23 cellular contexts compared by ENCODE assay signal in genomic region chr6:166591961-166592520, GRCh38. TPM values are rescaled to one million over a fixed set of nuclear protein-coding genes. Genes with fewer than 3 reads are reported as not detected.
A peak's percentile ranks its signal among the peaks of the same experiment; 100 is the strongest.
DNase-seq lines count a peak whose midpoint lies in the region; ATAC-seq and TF ChIP-seq lines count a peak whose summit lies in the region.
"Had no signal": no experiment of that assay in that cellular context is flagged by ENCODE, and none has a peak within 500 bp of the region (broad histone marks: within the 10 kb centered on the region; RNA-seq: fewer than 3 reads in every experiment).

No MANE protein-coding gene starts in this region.

- peaks cover 59 to 61% of the 10 kb centered on the region in 2 experiments for H3K4me1 ChIP-seq in SK-N-SH (ENCODE audit: control insufficient read depth in 1 of 2, insufficient read depth in 2 of 2, low read depth in 1 of 2, low read length in 1 of 2)
- peaks cover 40% of the 10 kb centered on the region for H3K4me1 ChIP-seq in psoas muscle
- H3K4me1 ChIP-seq in upper lobe of left lung = peaks cover 38 to 48% (median 40%) of the 10 kb centered on the region in 4 donors

- intact Hi-C loops in psoas muscle (cut with DNase I) = no loop called here

- H3K27me3 ChIP-seq in SK-N-SH (ENCODE audit: insufficient read depth) = no peaks in the 10 kb centered on the region
- H3K27me3 ChIP-seq in psoas muscle (ENCODE audit: insufficient read depth in 3 of 3, low read length in 2 of 3) = no peaks in the 10 kb centered on the region
- no peaks in the 10 kb centered on the region for H3K27me3 ChIP-seq in upper lobe of left lung
- H3K27me3 ChIP-seq: BE2C had no signal

- H2AFZ ChIP-seq in SK-N-SH (ENCODE audit: low read depth) = no peak overlapping the region

- POLR2A ChIA-PET in SK-N-SH (lab: Yijun Ruan, JAX) = no interaction called here
- POLR2A ChIA-PET in RWPE1 (lab: Yijun Ruan, JAX; ENCODE audit: low non-redundant PET) = no interaction called here

- H3K4me1 Mint-ChIP-seq in endothelial cell (ENCODE audit: unreplicated experiment) = peaks cover 68% of the 10 kb centered on the region
- peaks cover 34 to 46% of the 10 kb centered on the region in 2 donors for H3K4me1 Mint-ChIP-seq in stimulated activated naive B cell treated with anti-CD40 and anti-IgM and Interleukin-4, amounts not matched to agents 10 μg/mL and 1 μg/mL and 100 μg/mL, for 72 hours

- 96% methylated on average over 7 of the region's 7 CpGs for WGBS in SK-N-SH (ENCODE audit: low lambda C conversion rate)
- WGBS in psoas muscle, 3 donors = 84 to 86% (median 85%) methylated on average over 7 of the region's 7 CpGs
- 85 to 87% methylated on average over 7 of the region's 7 CpGs for WGBS in upper lobe of left lung, 2 donors

- H3K79me2 ChIP-seq in SK-N-SH (ENCODE audit: insufficient read depth) = peaks cover 80% of the 10 kb centered on the region

- H3K9me3 Mint-ChIP-seq in endothelial cell (ENCODE audit: unreplicated experiment) = no peaks in the 10 kb centered on the region
- peaks cover 0 to 3% of the 10 kb centered on the region in 2 donors for H3K9me3 Mint-ChIP-seq in stimulated activated naive B cell treated with anti-CD40 and anti-IgM and Interleukin-4, amounts not matched to agents 10 μg/mL and 1 μg/mL and 100 μg/mL, for 72 hours
- H3K9me3 Mint-ChIP-seq: CD14-positive monocyte had no signal

- peak overlapping the region in 1 of 2 experiments; percentile 100; a peak in 3 of 4 replicates for H3K27ac ChIP-seq in SK-N-SH (ENCODE audit: low read depth in 2 of 2, low read length in 1 of 2)
- H3K27ac ChIP-seq in RWPE1 = peak overlapping the region; percentile 12; the same call in 1 of the 2 replicates
- no peak overlapping the region for H3K27ac ChIP-seq in psoas muscle
- H3K27ac ChIP-seq in upper lobe of left lung = no peak overlapping the region
- H3K27ac ChIP-seq: 22Rv1 had no signal

- peak overlapping the region; percentile 25 for H3K27ac Mint-ChIP-seq in endothelial cell (ENCODE audit: unreplicated experiment)
- H3K27ac Mint-ChIP-seq in stimulated activated naive B cell treated with anti-CD40 and anti-IgM and Interleukin-4, amounts not matched to agents 10 μg/mL and 1 μg/mL and 100 μg/mL, for 72 hours = no peak overlapping the region

- TF ChIP-seq RAD21 in SK-N-SH (IDR thresholded peaks at IDR 0.05; ENCODE audit: low read length) = no peak

- H3K4me3 Mint-ChIP-seq in endothelial cell (ENCODE audit: unreplicated experiment) = no peak overlapping the region
- H3K4me3 Mint-ChIP-seq in stimulated activated naive B cell treated with anti-CD40 and anti-IgM and Interleukin-4, amounts not matched to agents 10 μg/mL and 1 μg/mL and 100 μg/mL, for 72 hours = no peak overlapping the region
- H3K4me3 Mint-ChIP-seq: CD14-positive monocyte had no signal

- peaks cover 0 to 5% of the 10 kb centered on the region in 2 experiments for H3K36me3 ChIP-seq in SK-N-SH (replicated peaks in 1 of 2; ENCODE audit: control insufficient read depth in 1 of 2, insufficient read depth in 2 of 2, low read length in 1 of 2)
- peaks cover 0 to 5% of the 10 kb centered on the region in 2 donors for H3K36me3 ChIP-seq in psoas muscle (ENCODE audit: insufficient read depth in 1 of 2, low read depth in 1 of 2)
- no peaks in the 10 kb centered on the region for H3K36me3 ChIP-seq in upper lobe of left lung
- H3K36me3 ChIP-seq: BE2C had no signal

- no peaks in the 10 kb centered on the region for H4K20me1 ChIP-seq in SK-N-SH (ENCODE audit: insufficient read depth)

- TF ChIP-seq EP300 in SK-N-SH (IDR thresholded peaks at IDR 0.05; ENCODE audit: borderline replicate concordance in 1 of 2, low read depth in 1 of 2, low read length in 1 of 2) (no peak), upper lobe of left lung (IDR thresholded peaks at IDR 0.05) (no peak)

- TF ChIP-seq CTCF in SK-N-SH (IDR thresholded peaks at IDR 0.05) (no peak), RWPE1 (conservative IDR thresholded peaks at IDR 0.05; ENCODE audit: low read depth) (no peak), endothelial cell (IDR thresholded peaks at IDR 0.05; ENCODE audit: unreplicated experiment) (no peak), psoas muscle (IDR thresholded peaks at IDR 0.05) (no peak), upper lobe of left lung (IDR thresholded peaks at IDR 0.05) (no peak)

- DNase-seq in SK-N-SH (no peak), RWPE1 (ENCODE audit: low spot score) (no peak), endothelial cell (ENCODE audit: low spot score) (no peak), psoas muscle (peak in 1 of 2 donors; percentile 22), upper lobe of left lung (no peak)
- DNase-seq in stimulated activated naive B cell treated with anti-CD40 and anti-IgM and Interleukin-4, amounts not matched to agents 10 μg/mL and 1 μg/mL and 100 μg/mL, for 72 hours = no peak
- DNase-seq: ACHN; BE2C; DMS153; DND-41; Kasumi-1; NCI-H1105 treated with DMSO at 0.1 percent for 48 hours; NCI-H146; NCI-H1930; NCI-H446; NCI-H524 treated with DMSO at 0.1 percent for 48 hours; NK-92 treated with Interleukin-12 subunit alpha and Interleukin-12 subunit beta, amount 100 ng/mL, for 24 hours; RPMI8226; SHP77 had no signal

- H3K4me2 ChIP-seq in SK-N-SH = no peak overlapping the region

- H3K9me2 ChIP-seq in SK-N-SH = no peaks in the 10 kb centered on the region

- H3K9me3 ChIP-seq in SK-N-SH = no peaks in the 10 kb centered on the region
- no peaks in the 10 kb centered on the region for H3K9me3 ChIP-seq in psoas muscle
- no peaks in the 10 kb centered on the region for H3K9me3 ChIP-seq in upper lobe of left lung
- H3K9me3 ChIP-seq: BE2C had no signal

- CTCF ChIA-PET in SK-N-SH (lab: Yijun Ruan, JAX) (no interaction called here), RWPE1 (lab: Yijun Ruan, JAX) (no interaction called here)

- peaks cover 19% of the 10 kb centered on the region for H3K36me3 Mint-ChIP-seq in endothelial cell (ENCODE audit: low read depth, unreplicated experiment)
- H3K36me3 Mint-ChIP-seq in stimulated activated naive B cell treated with anti-CD40 and anti-IgM and Interleukin-4, amounts not matched to agents 10 μg/mL and 1 μg/mL and 100 μg/mL, for 72 hours = peaks cover 5 to 9% of the 10 kb centered on the region in 2 donors
- H3K36me3 Mint-ChIP-seq: CD14-positive monocyte had no signal

- H3K27me3 Mint-ChIP-seq in endothelial cell (ENCODE audit: unreplicated experiment) = peaks cover 7% of the 10 kb centered on the region
- H3K27me3 Mint-ChIP-seq in stimulated activated naive B cell treated with anti-CD40 and anti-IgM and Interleukin-4, amounts not matched to agents 10 μg/mL and 1 μg/mL and 100 μg/mL, for 72 hours = peaks cover 0 to 5% of the 10 kb centered on the region in 2 donors

- ATAC-seq in SK-N-SH treated with all-trans-retinoic acid at 6 μM for 48 hours (no peak), psoas muscle (peak; percentile 30 to 62 (median 52)), HG03196 (IDR thresholded peaks at IDR 0.05; ENCODE audit: unreplicated experiment) (no peak), upper lobe of left lung (ENCODE audit: low FRiP score in 2 of 2) (no peak)
- ATAC-seq in stimulated activated naive B cell treated with anti-CD40 and anti-IgM and Interleukin-4, amounts not matched to agents 10 μg/mL and 1 μg/mL and 100 μg/mL, for 72 hours (replicated peaks) = no peak

- TF ChIP-seq POLR2A in upper lobe of left lung (IDR thresholded peaks at IDR 0.05) = no peak

- H3K4me3 ChIP-seq in SK-N-SH (ENCODE audit: low read depth in 2 of 2, low read length in 1 of 2) = no peak overlapping the region
- no peak overlapping the region for H3K4me3 ChIP-seq in psoas muscle
- H3K4me3 ChIP-seq in upper lobe of left lung = no peak overlapping the region

- H3K9ac ChIP-seq in SK-N-SH = peak overlapping the region; percentile 26; the same call in 1 of the 2 replicates

- peaks cover 28% of the 10 kb centered on the region for H3F3A ChIP-seq in SK-N-SH (replicated peaks; ENCODE audit: insufficient read depth)

TF ChIP-seq in SK-N-SH, 30 proteins besides CTCF, POLR2A, EP300 and RAD21 (continues in another document):
- TF ChIP-seq MEF2A (IDR thresholded peaks at IDR 0.05; ENCODE audit: borderline replicate concordance, low read depth) = no peak
- no peak for TF ChIP-seq YY1 (IDR thresholded peaks at IDR 0.05; ENCODE audit: low read depth)

TF ChIP-seq in SK-N-SH treated with all-trans-retinoic acid at 6 μM for 48 hours, 23 proteins besides CTCF, POLR2A, EP300 and RAD21 (continues in another document):
- TF ChIP-seq TSHZ2 (CRISPR knock-in tag; IDR thresholded peaks at IDR 0.05) (no peak), CSDC2 (CRISPR knock-in tag; IDR thresholded peaks at IDR 0.05) (no peak)

RNA-seq across cellular contexts. Expression of gene RAMACL, which starts 5.6 kb away (rescaled TPM):
- polyA plus RNA-seq in SK-N-SH (2012; rRNA removed) = 0.10 and 0.39 TPM in 2 replicates
- polyA plus RNA-seq in SK-N-SH (2012; cell fraction: cytosol; rRNA removed) = 0.46 and 0.81 TPM in 2 replicates
- polyA plus RNA-seq in SK-N-SH (2012; cell fraction: nucleus; rRNA removed) = 0.95 and 1.4 TPM in 2 replicates
- 4.9 TPM for total RNA-seq in endothelial cell (ENCODE audit: unreplicated experiment)
- 1 to 10 TPM in 1 of 4 donors, under 1 TPM in 3; 0.17 to 1.3 (median 0.72) TPM for total RNA-seq in psoas muscle
- under 1 TPM; 0.25 to 0.48 (median 0.38) TPM for polyA plus RNA-seq in psoas muscle
- total RNA-seq in upper lobe of left lung = 10 to 100 TPM in 3 of 6 donors, 1 to 10 TPM in 3; 3.7 to 13.0 (median 7.9) TPM

RNA-seq across cellular contexts. Expression of gene RPS6KA2, which starts 35.0 kb away (rescaled TPM):
- 59.5 and 60.3 TPM in 2 replicates for polyA plus RNA-seq in SK-N-SH (2012; rRNA removed)
- polyA plus RNA-seq in SK-N-SH (2012; cell fraction: cytosol; rRNA removed) = 51.5 and 62.1 TPM in 2 replicates
- 47.9 and 50.9 TPM in 2 replicates for polyA plus RNA-seq in SK-N-SH (2012; cell fraction: nucleus; rRNA removed)
- total RNA-seq in endothelial cell (ENCODE audit: unreplicated experiment) = 105 TPM
- 10 to 100 TPM; 14.2 to 40.4 (median 28.4) TPM for total RNA-seq in psoas muscle
- polyA plus RNA-seq in psoas muscle = 10 to 100 TPM in 1 of 3 donors, 1 to 10 TPM in 2; 7.8 to 26.7 (median 8.0) TPM
- total RNA-seq in upper lobe of left lung = 100 to 1,000 TPM; 101 to 233 (median 168) TPM

Comparison
In these comparisons a context has a peak if more than half of its experiments do, and no peak if none do; other contexts are left out.
1. ATAC-seq: peak in psoas muscle (4 of 4); none in SK-N-SH treated with all-trans-retinoic acid at 6 μM for 48 hours (single experiment), HG03196 (single experiment), stimulated activated naive B cell treated with anti-CD40 and anti-IgM and Interleukin-4, amounts not matched to agents 10 μg/mL and 1 μg/mL and 100 μg/mL, for 72 hours (0 of 2) and upper lobe of left lung (0 of 2).